Comparison of ENCODE assay signal across 25 cellular contexts in the genomic region with DNA sequence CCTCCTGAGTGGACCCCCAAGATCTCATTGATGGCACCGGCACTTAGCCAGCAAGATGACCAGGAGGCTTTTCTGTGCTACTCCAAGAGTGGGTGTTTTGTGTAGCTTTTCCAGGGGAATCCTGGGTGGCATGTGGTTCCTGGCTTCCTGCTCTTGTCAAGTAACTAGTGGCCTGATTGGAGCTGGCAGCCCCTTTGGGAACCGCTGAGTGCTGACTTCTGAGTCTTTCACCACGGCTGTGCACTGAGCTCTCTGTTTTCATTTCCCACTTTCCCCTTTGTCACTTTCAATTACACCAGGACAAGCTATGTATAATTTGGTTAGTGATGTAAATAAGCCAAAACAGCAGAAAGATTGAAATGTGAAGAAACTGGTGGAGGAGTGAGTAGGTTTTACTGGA.
"Had no signal": no experiment of that assay in that cellular context is flagged by ENCODE, and none has a peak within 500 bp of the region (broad histone marks: within the 10 kb centered on the region; RNA-seq: fewer than 3 reads in every experiment).

No MANE protein-coding gene starts in this region.

- H3K4me1 ChIP-seq: breast epithelium, Peyer's patch, SJSA1 had no signal

- H3K27ac Mint-ChIP-seq: activated CD4-positive, alpha-beta memory T cell treated with anti-CD3 and anti-CD28 coated beads, Interleukin-2, amount 10 ng/mL, durations not matched to agents 7 days and 5 days; activated CD4-positive, alpha-beta T cell treated with anti-CD3 and anti-CD28 coated beads for 36 hours; activated naive CD4-positive, alpha-beta T cell treated with anti-CD3 and anti-CD28 coated beads, Interleukin-2, amount 10 ng/mL, durations not matched to agents 7 days and 5 days; activated naive CD8-positive, alpha-beta T cell treated with anti-CD3 and anti-CD28 coated beads for 36 hours; activated T-cell treated with anti-CD3 and anti-CD28 coated beads, Interleukin-2, amount 50 U/mL, for 72 hours; activated T-helper 2 cell treated with anti-CD3 and anti-CD28 coated beads, Interferon-gamma antibody, Interleukin-2, Interleukin-4, amounts not matched to agents 10 μg/mL and 5 μg/mL and 100 μg/mL, durations not matched to agents 14 hours and 24 hours and 36 hours; T-cell had no signal

- H3K27me3 Mint-ChIP-seq: activated CD4-positive, alpha-beta T cell treated with anti-CD3 and anti-CD28 coated beads for 36 hours; activated naive CD4-positive, alpha-beta T cell treated with anti-CD3 and anti-CD28 coated beads, Interleukin-2, amount 10 ng/mL, durations not matched to agents 7 days and 5 days; activated naive CD8-positive, alpha-beta T cell treated with anti-CD3 and anti-CD28 coated beads for 36 hours had no signal

- H3K4me1 Mint-ChIP-seq: activated CD4-positive, alpha-beta memory T cell treated with anti-CD3 and anti-CD28 coated beads, Interleukin-2, amount 10 ng/mL, durations not matched to agents 7 days and 5 days; activated CD4-positive, alpha-beta T cell treated with anti-CD3 and anti-CD28 coated beads for 36 hours; activated naive CD4-positive, alpha-beta T cell treated with anti-CD3 and anti-CD28 coated beads, Interleukin-2, amount 10 ng/mL, durations not matched to agents 7 days and 5 days; activated naive CD8-positive, alpha-beta T cell treated with anti-CD3 and anti-CD28 coated beads for 36 hours; T-cell had no signal

- H3K27me3 ChIP-seq: breast epithelium, MG63, Peyer's patch, SJSA1 had no signal

- H3K36me3 ChIP-seq: breast epithelium, MG63, Peyer's patch, SJSA1, WERI-Rb-1 had no signal

- H3K36me3 Mint-ChIP-seq: activated naive CD4-positive, alpha-beta T cell treated with anti-CD3 and anti-CD28 coated beads, Interleukin-2, amount 10 ng/mL, durations not matched to agents 7 days and 5 days; activated naive CD8-positive, alpha-beta T cell treated with anti-CD3 and anti-CD28 coated beads for 36 hours; T-cell had no signal

- H3K4me3 ChIP-seq: breast epithelium, MG63, Peyer's patch, SJSA1 had no signal

- H3K27ac ChIP-seq: breast epithelium, Peyer's patch, SJSA1, WERI-Rb-1 had no signal

- ATAC-seq: activated CD4-positive, alpha-beta T cell treated with anti-CD3 and anti-CD28 coated beads for 36 hours; activated T-cell treated with anti-CD3 and anti-CD28 coated beads, Interleukin-2, amount 50 U/mL, for 72 hours; T-cell had no signal

- H3K9me3 Mint-ChIP-seq: activated CD4-positive, alpha-beta memory T cell treated with anti-CD3 and anti-CD28 coated beads, Interleukin-2, amount 10 ng/mL, durations not matched to agents 7 days and 5 days; activated naive CD4-positive, alpha-beta T cell treated with anti-CD3 and anti-CD28 coated beads, Interleukin-2, amount 10 ng/mL, durations not matched to agents 7 days and 5 days; activated naive CD8-positive, alpha-beta T cell treated with anti-CD3 and anti-CD28 coated beads for 36 hours; activated T-cell treated with anti-CD3 and anti-CD28 coated beads, Interleukin-2, amount 50 U/mL, for 72 hours; activated T-helper 2 cell treated with anti-CD3 and anti-CD28 coated beads, Interferon-gamma antibody, Interleukin-2, Interleukin-4, amounts not matched to agents 10 μg/mL and 5 μg/mL and 100 μg/mL, durations not matched to agents 14 hours and 24 hours and 36 hours; T-cell had no signal

- H3K4me3 Mint-ChIP-seq: activated CD4-positive, alpha-beta memory T cell treated with anti-CD3 and anti-CD28 coated beads, Interleukin-2, amount 10 ng/mL, durations not matched to agents 7 days and 5 days; activated CD4-positive, alpha-beta T cell treated with anti-CD3 and anti-CD28 coated beads for 36 hours; activated naive CD4-positive, alpha-beta T cell treated with anti-CD3 and anti-CD28 coated beads, Interleukin-2, amount 10 ng/mL, durations not matched to agents 7 days and 5 days; activated naive CD8-positive, alpha-beta T cell treated with anti-CD3 and anti-CD28 coated beads for 36 hours; activated T-cell treated with anti-CD3 and anti-CD28 coated beads, Interleukin-2, amount 50 U/mL, for 72 hours; T-cell had no signal

- DNase-seq: activated CD4-positive, alpha-beta memory T cell treated with anti-CD3 and anti-CD28 coated beads, Interleukin-2, amount 10 ng/mL, durations not matched to agents 7 days and 5 days; activated CD4-positive, alpha-beta T cell treated with anti-CD3 and anti-CD28 coated beads for 36 hours; activated CD4-positive, alpha-beta T cell treated with anti-CD3 and anti-CD28 coated beads, Interleukin-2, amount 50 U/mL, for 1 hour; activated gamma-delta T cell treated with Interleukin-2 at 50 U/mL for 16 hours; activated naive CD4-positive, alpha-beta T cell treated with anti-CD3 and anti-CD28 coated beads, Interleukin-2, amount 10 ng/mL, durations not matched to agents 7 days and 5 days; activated naive CD8-positive, alpha-beta T cell treated with anti-CD3 and anti-CD28 coated beads for 36 hours; activated T-cell treated with anti-CD3 and anti-CD28 coated beads, Interleukin-2, amount 50 U/mL, for 72 hours; MG63; NCI-H1105; NCI-H1436; NCI-H1694 treated with DMSO at 0.1 percent for 48 hours; NCI-H2029 treated with DMSO at 0.1 percent for 48 hours; NCI-H2227 treated with DMSO at 0.1 percent for 48 hours; NCI-H446 treated with DMSO at 0.1 percent for 48 hours; NCI-H524 treated with DMSO at 0.1 percent for 48 hours; NCI-H774; NK-92 treated with Interleukin-12 subunit alpha and Interleukin-12 subunit beta, amount 100 ng/mL, for 24 hours; OCI-M1; Peyer's patch; SHP77; T-cell; WERI-Rb-1 had no signal

- H3K9me3 ChIP-seq: breast epithelium, MG63, Peyer's patch, SJSA1 had no signal
